12 cellular contexts compared by ENCODE assay signal in genomic region chr20:35315199-35316020, GRCh38. TPM values are rescaled to one million over a fixed set of nuclear protein-coding genes. Genes with fewer than 3 reads are reported as not detected.
A peak's percentile ranks its signal among the peaks of the same experiment; 100 is the strongest.
DNase-seq lines count a peak whose midpoint lies in the region; ATAC-seq and TF ChIP-seq lines count a peak whose summit lies in the region.
"Had no signal": no experiment of that assay in that cellular context is flagged by ENCODE, and none has a peak within 500 bp of the region (broad histone marks: within the 10 kb centered on the region; RNA-seq: fewer than 3 reads in every experiment).

No MANE protein-coding gene starts in this region.

- H3K4me2 ChIP-seq in GM23338: no peak overlapping the region

- H3F3A ChIP-seq in GM23338 (replicated peaks; ENCODE audit: low read depth): no peaks in the 10 kb centered on the region

- no peaks in the 10 kb centered on the region for H3K9me2 ChIP-seq in GM23338 (ENCODE audit: insufficient read depth)

- H3K27me3 ChIP-seq in ACC112 (ENCODE audit: insufficient read depth, low read length) (no peaks in the 10 kb centered on the region), GM23338 (ENCODE audit: insufficient read depth) (no peaks in the 10 kb centered on the region)

- H3K27me3 Mint-ChIP-seq in GM23338 (ENCODE audit: insufficient read depth, low read depth, poor library complexity): peaks cover 5% of the 10 kb centered on the region
- no peaks in the 10 kb centered on the region for H3K27me3 Mint-ChIP-seq in activated CD4-positive, alpha-beta memory T cell treated with anti-CD3 and anti-CD28 coated beads for 36 hours

- no peak overlapping the region for H3K4me3 Mint-ChIP-seq in GM23338
- no peak overlapping the region for H3K4me3 Mint-ChIP-seq in activated CD4-positive, alpha-beta memory T cell treated with anti-CD3 and anti-CD28 coated beads for 36 hours

- peak overlapping the region; percentile 61 for H3K27ac Mint-ChIP-seq in GM23338
- peak overlapping the region; percentile 69 for H3K27ac Mint-ChIP-seq in activated CD4-positive, alpha-beta memory T cell treated with anti-CD3 and anti-CD28 coated beads for 36 hours

- no peaks in the 10 kb centered on the region for H4K20me1 ChIP-seq in GM23338 (replicated peaks; ENCODE audit: insufficient read depth)

- no peak; the same call in 2 of the 3 replicates for ATAC-seq in GM23338
- no peak for ATAC-seq in HG03439 (IDR thresholded peaks at IDR 0.05; ENCODE audit: unreplicated experiment)
- ATAC-seq in HG03520 (IDR thresholded peaks at IDR 0.05; ENCODE audit: unreplicated experiment): no peak

- H2AFZ ChIP-seq in ACC112 (ENCODE audit: low read length, unreplicated experiment) (no peak overlapping the region), GM23338 (no peak overlapping the region)

- H3K36me3 ChIP-seq in ACC112 (ENCODE audit: insufficient read depth, low read length): no peaks in the 10 kb centered on the region
- H3K36me3 ChIP-seq in GM23338 (ENCODE audit: insufficient read depth): no peaks in the 10 kb centered on the region

- intact Hi-C loops in activated CD4-positive, alpha-beta memory T cell treated with anti-CD3 and anti-CD28 coated beads for 36 hours (cut with micrococcal nuclease): no loop called here

- CTCF ChIA-PET in activated CD4-positive, alpha-beta memory T cell treated with anti-CD3 and anti-CD28 coated beads for 36 hours (lab: Charles Lee): interaction anchor here (1.3 to 4.6 kb wide), 2 partner anchors 12 to 14 kb away, joined by 6 to 32 read pairs; no protein-coding TSS in a partner anchor

- no peak for TF ChIP-seq CTCF in GM23338 (conservative IDR thresholded peaks at IDR 0.05; ENCODE audit: low read depth in 2 of 2)

- H3K4me1 Mint-ChIP-seq in GM23338: peaks cover 45% of the 10 kb centered on the region
- H3K4me1 Mint-ChIP-seq in activated CD4-positive, alpha-beta memory T cell treated with anti-CD3 and anti-CD28 coated beads for 36 hours (ENCODE audit: low read depth): peaks cover 58% of the 10 kb centered on the region

- H3K9me3 Mint-ChIP-seq in GM23338: no peaks in the 10 kb centered on the region; the same call in 2 of the 3 replicates
- no peaks in the 10 kb centered on the region for H3K9me3 Mint-ChIP-seq in activated CD4-positive, alpha-beta memory T cell treated with anti-CD3 and anti-CD28 coated beads for 36 hours

- H3K79me2 ChIP-seq in ACC112 (ENCODE audit: control insufficient read depth, insufficient read depth, low read length, unreplicated experiment) (no peaks in the 10 kb centered on the region), GM23338 (replicated peaks; ENCODE audit: insufficient read depth) (no peaks in the 10 kb centered on the region)

- H3K27ac ChIP-seq in ACC112 (ENCODE audit: low read depth, low read length) (peak overlapping the region; percentile 71), GM23338 (ENCODE audit: low read depth) (peak overlapping the region; percentile 27; the same call in 1 of the 2 replicates)

- peaks cover 79% of the 10 kb centered on the region for H3K4me1 ChIP-seq in ACC112 (ENCODE audit: control insufficient read depth, insufficient read depth, low read length, unreplicated experiment)
- H3K4me1 ChIP-seq in GM23338 (ENCODE audit: insufficient read depth): peaks cover 27% of the 10 kb centered on the region

- POLR2A ChIA-PET in activated CD4-positive, alpha-beta memory T cell treated with anti-CD3 and anti-CD28 coated beads for 36 hours (lab: Charles Lee): interaction anchor here (1.0 kb wide), 1 partner anchor 10 kb away, joined by 3 read pairs; no protein-coding TSS in a partner anchor

- no peak for DNase-seq in GM23338 (ENCODE audit: low spot score)
- DNase-seq in activated CD4-positive, alpha-beta memory T cell treated with anti-CD3 and anti-CD28 coated beads for 36 hours: no peak
- peak; percentile 50 for DNase-seq in kidney tubule cell (ENCODE audit: low spot score)
- no peak for DNase-seq in GM03348 (ENCODE audit: low spot score)
- DNase-seq in DMS79 treated with DMSO at 0.1 percent for 48 hours (lab: John Stamatoyannopoulos, UW): no peak
- DNase-seq: NCI-H2107, Right ventricle myocardium superior had no signal

- H3K4me3 ChIP-seq in ACC112 (ENCODE audit: low read depth, low read length) (no peak overlapping the region), GM23338 (no peak overlapping the region)

- H3K36me3 Mint-ChIP-seq in GM23338 (ENCODE audit: low read depth): peaks cover 4% of the 10 kb centered on the region; the same call in 1 of the 3 replicates
- H3K36me3 Mint-ChIP-seq in activated CD4-positive, alpha-beta memory T cell treated with anti-CD3 and anti-CD28 coated beads for 36 hours: peaks cover 4% of the 10 kb centered on the region

TF ChIP-seq in GM23338, 12 proteins besides CTCF, POLR2A, EP300 and RAD21 (continues in another document):
- TF ChIP-seq JUNB (IDR thresholded peaks at IDR 0.05; ENCODE audit: unreplicated experiment): no peak
- TF ChIP-seq ZNF114 (CRISPR knock-in tag; IDR thresholded peaks at IDR 0.05): no peak
- TF ChIP-seq EZH2phosphoT487 (IDR thresholded peaks at IDR 0.05; ENCODE audit: unreplicated experiment): no peak
- TF ChIP-seq, protein P1, sequence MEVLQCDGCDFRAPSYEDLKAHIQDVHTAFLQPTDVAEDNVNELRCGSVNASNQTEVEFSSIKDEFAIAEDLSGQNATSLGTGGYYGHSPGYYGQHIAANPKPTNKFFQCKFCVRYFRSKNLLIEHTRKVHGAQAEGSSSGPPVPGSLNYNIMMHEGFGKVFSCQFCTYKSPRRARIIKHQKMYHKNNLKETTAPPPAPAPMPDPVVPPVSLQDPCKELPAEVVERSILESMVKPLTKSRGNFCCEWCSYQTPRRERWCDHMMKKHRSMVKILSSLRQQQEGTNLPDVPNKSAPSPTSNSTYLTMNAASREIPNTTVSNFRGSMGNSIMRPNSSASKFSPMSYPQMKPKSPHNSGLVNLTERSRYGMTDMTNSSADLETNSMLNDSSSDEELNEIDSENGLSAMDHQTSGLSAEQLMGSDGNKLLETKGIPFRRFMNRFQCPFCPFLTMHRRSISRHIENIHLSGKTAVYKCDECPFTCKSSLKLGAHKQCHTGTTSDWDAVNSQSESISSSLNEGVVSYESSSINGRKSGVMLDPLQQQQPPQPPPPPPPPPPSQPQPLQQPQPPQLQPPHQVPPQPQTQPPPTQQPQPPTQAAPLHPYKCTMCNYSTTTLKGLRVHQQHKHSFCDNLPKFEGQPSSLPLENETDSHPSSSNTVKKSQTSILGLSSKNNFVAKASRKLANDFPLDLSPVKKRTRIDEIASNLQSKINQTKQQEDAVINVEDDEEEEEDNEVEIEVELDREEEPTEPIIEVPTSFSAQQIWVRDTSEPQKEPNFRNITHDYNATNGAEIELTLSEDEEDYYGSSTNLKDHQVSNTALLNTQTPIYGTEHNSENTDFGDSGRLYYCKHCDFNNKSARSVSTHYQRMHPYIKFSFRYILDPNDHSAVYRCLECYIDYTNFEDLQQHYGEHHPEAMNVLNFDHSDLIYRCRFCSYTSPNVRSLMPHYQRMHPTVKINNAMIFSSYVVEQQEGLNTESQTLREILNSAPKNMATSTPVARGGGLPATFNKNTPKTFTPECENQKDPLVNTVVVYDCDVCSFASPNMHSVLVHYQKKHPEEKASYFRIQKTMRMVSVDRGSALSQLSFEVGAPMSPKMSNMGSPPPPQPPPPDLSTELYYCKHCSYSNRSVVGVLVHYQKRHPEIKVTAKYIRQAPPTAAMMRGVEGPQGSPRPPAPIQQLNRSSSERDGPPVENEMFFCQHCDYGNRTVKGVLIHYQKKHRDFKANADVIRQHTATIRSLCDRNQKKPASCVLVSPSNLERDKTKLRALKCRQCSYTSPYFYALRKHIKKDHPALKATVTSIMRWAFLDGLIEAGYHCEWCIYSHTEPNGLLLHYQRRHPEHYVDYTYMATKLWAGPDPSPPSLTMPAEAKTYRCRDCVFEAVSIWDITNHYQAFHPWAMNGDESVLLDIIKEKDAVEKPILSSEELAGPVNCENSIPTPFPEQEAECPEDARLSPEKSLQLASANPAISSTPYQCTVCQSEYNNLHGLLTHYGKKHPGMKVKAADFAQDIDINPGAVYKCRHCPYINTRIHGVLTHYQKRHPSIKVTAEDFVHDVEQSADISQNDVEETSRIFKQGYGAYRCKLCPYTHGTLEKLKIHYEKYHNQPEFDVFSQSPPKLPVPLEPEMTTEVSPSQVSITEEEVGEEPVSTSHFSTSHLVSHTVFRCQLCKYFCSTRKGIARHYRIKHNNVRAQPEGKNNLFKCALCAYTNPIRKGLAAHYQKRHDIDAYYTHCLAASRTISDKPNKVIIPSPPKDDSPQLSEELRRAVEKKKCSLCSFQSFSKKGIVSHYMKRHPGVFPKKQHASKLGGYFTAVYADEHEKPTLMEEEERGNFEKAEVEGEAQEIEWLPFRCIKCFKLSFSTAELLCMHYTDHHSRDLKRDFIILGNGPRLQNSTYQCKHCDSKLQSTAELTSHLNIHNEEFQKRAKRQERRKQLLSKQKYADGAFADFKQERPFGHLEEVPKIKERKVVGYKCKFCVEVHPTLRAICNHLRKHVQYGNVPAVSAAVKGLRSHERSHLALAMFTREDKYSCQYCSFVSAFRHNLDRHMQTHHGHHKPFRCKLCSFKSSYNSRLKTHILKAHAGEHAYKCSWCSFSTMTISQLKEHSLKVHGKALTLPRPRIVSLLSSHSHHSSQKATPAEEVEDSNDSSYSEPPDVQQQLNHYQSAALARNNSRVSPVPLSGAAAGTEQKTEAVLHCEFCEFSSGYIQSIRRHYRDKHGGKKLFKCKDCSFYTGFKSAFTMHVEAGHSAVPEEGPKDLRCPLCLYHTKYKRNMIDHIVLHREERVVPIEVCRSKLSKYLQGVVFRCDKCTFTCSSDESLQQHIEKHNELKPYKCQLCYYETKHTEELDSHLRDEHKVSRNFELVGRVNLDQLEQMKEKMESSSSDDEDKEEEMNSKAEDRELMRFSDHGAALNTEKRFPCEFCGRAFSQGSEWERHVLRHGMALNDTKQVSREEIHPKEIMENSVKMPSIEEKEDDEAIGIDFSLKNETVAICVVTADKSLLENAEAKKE (CRISPR knock-in tag; IDR thresholded peaks at IDR 0.05): no peak

RNA-seq across cellular contexts. Expression of gene FAM83C, which starts 23.2 kb away (rescaled TPM):
- total RNA-seq in GM23338 (2014; rRNA removed; shearing (Covaris generic)): 0.10 TPM in 1 of 2 replicates, not detected in the other
- polyA plus RNA-seq in GM23338 (2016; fragmentation: Nextera tagmentation; extraction: Ambion mirVana): not detected in 2 replicates
- total RNA-seq in activated CD4-positive, alpha-beta memory T cell treated with anti-CD3 and anti-CD28 coated beads for 36 hours: not detected
- total RNA-seq: HT1080, renal cortical epithelial cell, Right ventricle myocardium superior had no signal

RNA-seq across cellular contexts. Expression of gene EIF6, which starts 30.8 kb away (rescaled TPM):
- total RNA-seq in GM23338 (2014; rRNA removed; shearing (Covaris generic)): 149 and 152 TPM in 2 replicates
- 215 and 220 TPM in 2 replicates for polyA plus RNA-seq in GM23338 (2016; fragmentation: Nextera tagmentation; extraction: Ambion mirVana)
- total RNA-seq in activated CD4-positive, alpha-beta memory T cell treated with anti-CD3 and anti-CD28 coated beads for 36 hours: 100 to 1,000 TPM; 115 to 120 TPM

RNA-seq across cellular contexts. Expression of gene MMP24OS, which starts 37.5 kb away (rescaled TPM):
- total RNA-seq in GM23338 (2014; rRNA removed; shearing (Covaris generic)): 10.5 and 14.6 TPM in 2 replicates
- polyA plus RNA-seq in GM23338 (2016; fragmentation: Nextera tagmentation; extraction: Ambion mirVana): 25.4 and 31.6 TPM in 2 replicates
- total RNA-seq in activated CD4-positive, alpha-beta memory T cell treated with anti-CD3 and anti-CD28 coated beads for 36 hours: 10 to 100 TPM; 35.0 to 38.1 TPM
